In the genomic region with DNA sequence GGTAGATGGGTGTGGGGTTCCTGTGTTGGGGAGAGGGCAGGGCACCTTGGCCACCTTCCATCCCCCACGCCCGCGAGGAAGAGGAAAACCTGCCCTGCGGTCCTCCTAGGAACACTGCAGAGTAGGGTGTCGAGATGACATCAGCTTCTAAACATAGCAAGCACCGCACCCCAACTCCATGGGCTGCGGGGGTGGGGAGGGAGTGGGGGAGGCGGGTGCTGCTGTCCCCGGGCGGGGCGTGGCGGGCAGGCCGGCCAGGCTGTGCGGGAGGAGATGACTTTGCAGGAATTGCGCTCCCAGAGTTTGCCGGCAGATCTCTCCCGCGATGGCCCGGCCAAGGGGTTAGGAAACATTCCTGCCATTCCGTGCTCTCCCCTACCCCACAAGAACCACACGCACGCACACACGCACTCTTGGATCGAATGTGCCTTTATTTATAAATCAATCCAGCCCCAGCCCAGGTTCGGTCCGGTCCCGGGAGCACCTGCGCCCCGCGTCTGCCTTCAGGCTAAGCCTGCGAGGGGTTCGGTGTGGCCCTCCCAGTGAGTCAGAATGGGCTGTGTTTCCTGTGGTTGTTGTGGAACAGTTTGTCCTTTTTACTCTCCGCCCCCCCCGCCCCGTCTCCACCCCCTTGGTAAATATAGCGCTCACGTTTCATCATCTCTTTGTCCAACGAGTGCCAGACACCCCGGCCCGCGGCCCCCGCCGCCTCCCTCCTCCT, we compare ENCODE assay signal across 8 cellular contexts. TPM values are rescaled to one million over a fixed set of nuclear protein-coding genes. Genes with fewer than 3 reads are reported as not detected.
A peak's percentile ranks its signal among the peaks of the same experiment; 100 is the strongest.
DNase-seq lines count a peak whose midpoint lies in the region; ATAC-seq and TF ChIP-seq lines count a peak whose summit lies in the region.

No MANE protein-coding gene starts in this region.

- peaks cover 0 to 16% of the 10 kb centered on the region in 2 experiments; a peak in 2 of 4 replicates for H3K79me1 ChIP-seq in IMR-90 (ENCODE audit: low read depth in 1 of 2, low read length in 2 of 2)

- H2BK15ac ChIP-seq in IMR-90 (ENCODE audit: low read depth, low read length), result peak overlapping the region; percentile 51; the same call in 1 of the 3 replicates

- peak overlapping the region; percentile 91 to 94 for H4K8ac ChIP-seq in IMR-90 (ENCODE audit: low read depth in 2 of 2, low read length in 2 of 2)

- WGBS in IMR-90 (ENCODE audit: extremely low coverage in 2 of 2, insufficient read length in 1 of 2), 2 experiments, result 0% methylated on average over 3 of the region's 43 CpGs; no CpG with 5 or more reads in 1 of the 2 experiments

- 0 out of 2 replicates have a peak, but pooled peaks cover 3% of the 10 kb centered on the region for H3K9me1 ChIP-seq in IMR-90 (ENCODE audit: insufficient read depth, low read length)

- H4K91ac ChIP-seq in IMR-90 (ENCODE audit: insufficient read depth, low read depth, low read length), result peak overlapping the region; percentile 98

- ATAC-seq in GM21528 (IDR thresholded peaks at IDR 0.05; ENCODE audit: low FRiP score, unreplicated experiment), result peak; percentile 48
- peak; percentile 50 for ATAC-seq in IMR-90 (ENCODE audit: low read depth)

- H3K18ac ChIP-seq in IMR-90 (ENCODE audit: low read depth, low read length), result peak overlapping the region; percentile 97

- no peaks in the 10 kb centered on the region for H3K27me3 ChIP-seq in IMR-90 (ENCODE audit: control insufficient read depth, insufficient read depth, low read length)
- H3K27me3 ChIP-seq in OCI-LY3 (ENCODE audit: low read depth, low read length), result peaks cover 33% of the 10 kb centered on the region
- H3K27me3 ChIP-seq in mucosa of stomach (ENCODE audit: control insufficient read depth, insufficient read depth, low read length), result no peaks in the 10 kb centered on the region

- no peak for TF ChIP-seq CTCF in IMR-90 (conservative IDR thresholded peaks at IDR 0.05; ENCODE audit: low read depth, low read length)
- no peak for TF ChIP-seq CTCF in OCI-LY3 (IDR thresholded peaks at IDR 0.05; ENCODE audit: low read depth, low read length)

- H4K5ac ChIP-seq in IMR-90 (ENCODE audit: low read depth, low read length), result peak overlapping the region; percentile 89

- H2BK120ac ChIP-seq in IMR-90 (ENCODE audit: low read depth, low read length), result peak overlapping the region; percentile 93

- in situ Hi-C loops in IMR-90 (cut with MboI; ENCODE audit: low sequenced_read_pairs), result loop anchor here (5.0 kb wide), 1 partner anchor 63 kb away; no protein-coding TSS in a partner anchor

- peak overlapping the region; percentile 96 for H3K9ac ChIP-seq in IMR-90 (ENCODE audit: low read depth, low read length)
- H3K9ac ChIP-seq in OCI-LY3 (ENCODE audit: low read length), result peak overlapping the region; percentile 87
- H3K9ac ChIP-seq in mucosa of stomach (ENCODE audit: low read length), result peak overlapping the region; percentile 85

- H2AFZ ChIP-seq in IMR-90 (replicated peaks; ENCODE audit: low read length, poor library complexity) (peak overlapping the region; percentile 93), OCI-LY3 (ENCODE audit: low read depth, low read length) (peak overlapping the region; percentile 51)

- H3K4me3 ChIP-seq in IMR-90 (ENCODE audit: insufficient read depth, low read depth, low read length) (peak overlapping the region; percentile 58), OCI-LY3 (ENCODE audit: low read length) (peak overlapping the region; percentile 96), mucosa of stomach (ENCODE audit: low read length) (peak overlapping the region; percentile 29)

- H3K79me2 ChIP-seq in OCI-LY3 (ENCODE audit: low read length), result no peaks in the 10 kb centered on the region

- intact Hi-C loops in IMR-90 (cut with micrococcal nuclease), result loop anchor here (1.0 kb wide), 2 partner anchors 65 to 182 kb away; no protein-coding TSS in a partner anchor

- H3K4me1 ChIP-seq in IMR-90 (ENCODE audit: control insufficient read depth, insufficient read depth, low read length) (peaks cover 15% of the 10 kb centered on the region), OCI-LY3 (ENCODE audit: low read length) (peaks cover 21% of the 10 kb centered on the region), mucosa of stomach (ENCODE audit: control insufficient read depth, insufficient read depth, low read length) (peaks cover 32% of the 10 kb centered on the region)

- H3K4me2 ChIP-seq in IMR-90 (ENCODE audit: low read depth, low read length) (peak overlapping the region; percentile 92), OCI-LY3 (ENCODE audit: low read length) (peak overlapping the region; percentile 93)

- H4K20me1 ChIP-seq in IMR-90 (ENCODE audit: insufficient read depth, low read length) (no peaks in the 10 kb centered on the region; the same call in 1 of the 2 replicates), OCI-LY3 (ENCODE audit: insufficient read depth, low read length) (no peaks in the 10 kb centered on the region)

- POLR2A ChIA-PET in IMR-90 (lab: Charles Lee; ENCODE audit: unreplicated experiment), result interaction anchor here (0.6 to 0.8 kb wide), 6 partner anchors 82 to 474 kb away, joined by 3 to 7 read pairs (median 3); no protein-coding TSS in a partner anchor

- peak; percentile 1 for TF ChIP-seq RAD21 in IMR-90 (IDR thresholded peaks at IDR 0.05; ENCODE audit: low read length)

- peak overlapping the region; percentile 74 for H3K23ac ChIP-seq in IMR-90 (ENCODE audit: low read depth, low read length)

- DNase-seq in DMS 273 (lab: John Stamatoyannopoulos, UW; ENCODE audit: unreplicated experiment) (peak; percentile 97), IMR-90 (peak; percentile 96), erythroblast (lab: John Stamatoyannopoulos, UW) (peak; percentile 90 to 97)
- peak; percentile 85 for DNase-seq in activated T-cell treated with anti-CD3 and anti-CD28 coated beads, Interleukin-2, amount 50 U/mL, for 1 hour
- DNase-seq in stimulated activated CD8-positive, alpha-beta memory T cell treated with anti-CD3 and anti-CD28 coated beads, Interleukin-4, amount 100 ng/mL, for 4 hours (ENCODE audit: low read depth in 2 of 2, low spot score in 1 of 2), result peak; percentile 75 to 87

- dilution Hi-C loops in IMR-90 (cut with HindIII; ENCODE audit: low sequenced_read_pairs, unreplicated experiment), result no loop called here

- no TSS peak for BruUV-seq in IMR-90 (replicated peaks; lab: Mats Ljungman, UMichigan)

- peak overlapping the region; percentile 96 for H2BK5ac ChIP-seq in IMR-90 (ENCODE audit: low read depth, low read length, poor library complexity, severe bottlenecking)

- peak overlapping the region; percentile 73 for H2BK20ac ChIP-seq in IMR-90 (ENCODE audit: low read depth, low read length)

- peak overlapping the region; percentile 98 for H3K27ac ChIP-seq in IMR-90 (ENCODE audit: insufficient read depth, low read length)
- H3K27ac ChIP-seq in OCI-LY3 (ENCODE audit: low read length), result peak overlapping the region; percentile 87

- no peaks in the 10 kb centered on the region for H3K36me3 ChIP-seq in IMR-90 (ENCODE audit: control insufficient read depth, insufficient read depth, low read length)
- H3K36me3 ChIP-seq in OCI-LY3 (replicated peaks; ENCODE audit: low read depth, low read length), result no peaks in the 10 kb centered on the region
- H3K36me3 ChIP-seq in mucosa of stomach (ENCODE audit: control insufficient read depth, insufficient read depth, low read length), result no peaks in the 10 kb centered on the region

- H3K4ac ChIP-seq in IMR-90 (ENCODE audit: low read depth, low read length), result peak overlapping the region; percentile 99

- H3K9me3 ChIP-seq in IMR-90 (ENCODE audit: control insufficient read depth, insufficient read depth, low read length), result no peaks in the 10 kb centered on the region
- no peaks in the 10 kb centered on the region for H3K9me3 ChIP-seq in OCI-LY3 (ENCODE audit: insufficient read depth, low read length)
- H3K9me3 ChIP-seq in mucosa of stomach (ENCODE audit: control insufficient read depth, low read length), result no peaks in the 10 kb centered on the region

- H2AK5ac ChIP-seq in IMR-90 (ENCODE audit: low read depth, low read length), result peak overlapping the region; percentile 93

- TF ChIP-seq POLR2A in IMR-90 (IDR thresholded peaks at IDR 0.05; ENCODE audit: low read depth, low read length) (peak; percentile 95), erythroblast (IDR thresholded peaks at IDR 0.05; ENCODE audit: low read length) (peak; percentile 81)

- CTCF ChIA-PET in IMR-90 (lab: Yijun Ruan, JAX), result no interaction called here

- peak overlapping the region; percentile 90 for H2AK9ac ChIP-seq in IMR-90 (replicated peaks; ENCODE audit: low read depth, low read length, poor library complexity)

- peak overlapping the region; percentile 90 for H3K14ac ChIP-seq in IMR-90 (replicated peaks; ENCODE audit: low read depth, low read length)

- H3K56ac ChIP-seq in IMR-90 (ENCODE audit: extremely low read depth, insufficient read depth, low read length), result peak overlapping the region; percentile 98

TF ChIP-seq in IMR-90, 13 proteins besides CTCF, POLR2A, EP300 and RAD21 (continues in another document):
- TF ChIP-seq BHLHE40 (IDR thresholded peaks at IDR 0.05; ENCODE audit: low read depth, low read length) (peak; percentile 84), MAFK (IDR thresholded peaks at IDR 0.05; ENCODE audit: low read depth, low read length) (peak; percentile 28; the same call in 1 of the 2 replicates), ELK1 (IDR thresholded peaks at IDR 0.05; ENCODE audit: borderline replicate concordance, low read depth, low read length) (no peak), MXI1 (IDR thresholded peaks at IDR 0.05; ENCODE audit: borderline replicate concordance, low read depth, low read length) (0 out of 2 replicates have a peak, but pooled peaks have one; percentile 45), RCOR1 (IDR thresholded peaks at IDR 0.05; ENCODE audit: insufficient replicate concordance, low read length) (peak; percentile 17), RFX5 (IDR thresholded peaks at IDR 0.05; ENCODE audit: low read depth, low read length) (no peak)

RNA-seq across cellular contexts. Expression of gene KLF9, which starts 5.2 kb away (rescaled TPM):
- 7.5 and 11.4 TPM in 2 replicates for total RNA-seq in IMR-90 (2012; rRNA removed)
- polyA plus RNA-seq in IMR-90 (2012; rRNA removed), result 4.1 and 4.3 TPM in 2 replicates
- 3.1 and 9.3 TPM in 2 replicates for polyA plus RNA-seq in IMR-90 (2012; cell fraction: cytosol; rRNA removed)
- polyA plus RNA-seq in IMR-90 (2012; cell fraction: nucleus; rRNA removed; ENCODE audit: low replicate concordance), result 10.6 and 22.1 TPM in 2 replicates

Comparison
In these comparisons a context has a peak if more than half of its experiments do, and no peak if none do; other contexts are left out.
1. Peak in every context shown above with its lines: DNase-seq, ATAC-seq, H3K4me3 ChIP-seq and H3K27ac ChIP-seq.
2. H3K4me3 ChIP-seq: peak in every context shown above with its lines; median percentile 96 in OCI-LY3; 58 in IMR-90; 29 in mucosa of stomach.